In the genomic region with DNA sequence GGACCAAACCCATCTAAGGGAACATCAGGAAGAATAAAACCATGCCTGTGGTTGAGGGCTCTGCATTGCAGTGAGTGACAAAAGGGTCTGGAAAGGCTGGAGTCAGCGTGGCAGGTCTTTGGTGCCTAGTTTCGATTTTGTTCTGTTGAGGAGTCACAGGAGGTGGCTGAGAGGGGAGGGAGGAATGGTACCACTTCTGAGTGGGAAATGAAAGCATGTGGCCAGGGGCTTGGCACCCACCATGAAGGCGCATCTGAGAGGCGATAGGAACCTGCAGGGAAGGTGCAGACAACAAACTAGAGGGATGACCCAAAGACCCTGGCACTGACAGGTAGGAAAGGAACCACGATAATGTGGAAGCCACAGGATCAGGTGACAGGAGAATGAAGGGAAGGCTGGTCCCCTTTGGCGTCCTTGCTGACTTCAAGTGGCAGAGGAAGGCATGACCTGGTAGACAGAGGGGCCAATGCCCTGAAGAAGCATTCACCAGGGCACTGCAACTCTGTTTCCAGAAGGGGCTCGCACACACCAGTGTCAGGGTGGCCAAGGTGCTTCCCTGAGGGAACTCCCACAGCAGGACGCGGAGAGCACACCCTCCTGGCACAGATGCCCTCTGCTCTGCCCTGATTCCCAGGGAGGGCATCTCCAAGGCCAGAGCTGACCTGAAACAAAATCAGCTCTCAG, we compare ENCODE assay signal across 1 cellular context.
TF ChIP-seq lines count a peak whose summit lies in the region.

No MANE protein-coding gene starts in this region.

TF ChIP-seq in WTC11, 78 proteins besides CTCF, POLR2A, EP300 and RAD21 (continued from another document):
- TF ChIP-seq, protein P1, sequence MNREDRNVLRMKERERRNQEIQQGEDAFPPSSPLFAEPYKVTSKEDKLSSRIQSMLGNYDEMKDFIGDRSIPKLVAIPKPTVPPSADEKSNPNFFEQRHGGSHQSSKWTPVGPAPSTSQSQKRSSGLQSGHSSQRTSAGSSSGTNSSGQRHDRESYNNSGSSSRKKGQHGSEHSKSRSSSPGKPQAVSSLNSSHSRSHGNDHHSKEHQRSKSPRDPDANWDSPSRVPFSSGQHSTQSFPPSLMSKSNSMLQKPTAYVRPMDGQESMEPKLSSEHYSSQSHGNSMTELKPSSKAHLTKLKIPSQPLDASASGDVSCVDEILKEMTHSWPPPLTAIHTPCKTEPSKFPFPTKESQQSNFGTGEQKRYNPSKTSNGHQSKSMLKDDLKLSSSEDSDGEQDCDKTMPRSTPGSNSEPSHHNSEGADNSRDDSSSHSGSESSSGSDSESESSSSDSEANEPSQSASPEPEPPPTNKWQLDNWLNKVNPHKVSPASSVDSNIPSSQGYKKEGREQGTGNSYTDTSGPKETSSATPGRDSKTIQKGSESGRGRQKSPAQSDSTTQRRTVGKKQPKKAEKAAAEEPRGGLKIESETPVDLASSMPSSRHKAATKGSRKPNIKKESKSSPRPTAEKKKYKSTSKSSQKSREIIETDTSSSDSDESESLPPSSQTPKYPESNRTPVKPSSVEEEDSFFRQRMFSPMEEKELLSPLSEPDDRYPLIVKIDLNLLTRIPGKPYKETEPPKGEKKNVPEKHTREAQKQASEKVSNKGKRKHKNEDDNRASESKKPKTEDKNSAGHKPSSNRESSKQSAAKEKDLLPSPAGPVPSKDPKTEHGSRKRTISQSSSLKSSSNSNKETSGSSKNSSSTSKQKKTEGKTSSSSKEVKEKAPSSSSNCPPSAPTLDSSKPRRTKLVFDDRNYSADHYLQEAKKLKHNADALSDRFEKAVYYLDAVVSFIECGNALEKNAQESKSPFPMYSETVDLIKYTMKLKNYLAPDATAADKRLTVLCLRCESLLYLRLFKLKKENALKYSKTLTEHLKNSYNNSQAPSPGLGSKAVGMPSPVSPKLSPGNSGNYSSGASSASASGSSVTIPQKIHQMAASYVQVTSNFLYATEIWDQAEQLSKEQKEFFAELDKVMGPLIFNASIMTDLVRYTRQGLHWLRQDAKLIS (CRISPR knock-in tag; IDR thresholded peaks at IDR 0.05; ENCODE audit: borderline replicate concordance): no peak
- TF ChIP-seq, protein P2, sequence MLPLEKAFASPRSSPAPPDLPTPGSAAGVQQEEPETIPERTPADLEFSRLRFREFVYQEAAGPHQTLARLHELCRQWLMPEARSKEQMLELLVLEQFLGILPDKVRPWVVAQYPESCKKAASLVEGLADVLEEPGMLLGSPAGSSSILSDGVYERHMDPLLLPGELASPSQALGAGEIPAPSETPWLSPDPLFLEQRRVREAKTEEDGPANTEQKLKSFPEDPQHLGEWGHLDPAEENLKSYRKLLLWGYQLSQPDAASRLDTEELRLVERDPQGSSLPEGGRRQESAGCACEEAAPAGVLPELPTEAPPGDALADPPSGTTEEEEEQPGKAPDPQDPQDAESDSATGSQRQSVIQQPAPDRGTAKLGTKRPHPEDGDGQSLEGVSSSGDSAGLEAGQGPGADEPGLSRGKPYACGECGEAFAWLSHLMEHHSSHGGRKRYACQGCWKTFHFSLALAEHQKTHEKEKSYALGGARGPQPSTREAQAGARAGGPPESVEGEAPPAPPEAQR (CRISPR knock-in tag; IDR thresholded peaks at IDR 0.05): no peak
- TF ChIP-seq ARID4B (CRISPR knock-in tag; IDR thresholded peaks at IDR 0.05; ENCODE audit: borderline replicate concordance) (no peak), FOXP1 (CRISPR knock-in tag; IDR thresholded peaks at IDR 0.05; ENCODE audit: borderline replicate concordance) (no peak)
TF ChIP-seq in WTC11: peak in this region for 0.
